ENCODE assay signal across 8 cellular contexts in genomic region chr9:131738293-131738692, GRCh38. TPM values are rescaled to one million over a fixed set of nuclear protein-coding genes. Genes with fewer than 3 reads are reported as not detected.
DNase-seq lines count a peak whose midpoint lies in the region; ATAC-seq and TF ChIP-seq lines count a peak whose summit lies in the region.

No MANE protein-coding gene starts in this region.

- H3K4me1 Mint-ChIP-seq in activated T-cell treated with anti-CD3 and anti-CD28 coated beads, Interleukin-2, amount 50 U/mL, for 72 hours (ENCODE audit: low read depth), result peaks cover 66% of the 10 kb centered on the region
- peaks cover 60% of the 10 kb centered on the region for H3K4me1 Mint-ChIP-seq in activated naive CD8-positive, alpha-beta T cell treated with anti-CD3 and anti-CD28 coated beads for 36 hours

- peak overlapping the region; percentile 94 to 96 for H3K4me3 Mint-ChIP-seq in activated T-cell treated with anti-CD3 and anti-CD28 coated beads, Interleukin-2, amount 50 U/mL, for 72 hours
- H3K4me3 Mint-ChIP-seq in activated naive CD8-positive, alpha-beta T cell treated with anti-CD3 and anti-CD28 coated beads for 36 hours, result peak overlapping the region; percentile 90

- H3K9me3 ChIP-seq in liver (ENCODE audit: control insufficient read depth in 4 of 4, low read length in 3 of 4) (no peaks in the 10 kb centered on the region), thoracic aorta (no peaks in the 10 kb centered on the region)

- TF ChIP-seq CTCF in liver (IDR thresholded peaks at IDR 0.05; ENCODE audit: low read depth, low read length, missing input control) (no peak), thoracic aorta (IDR thresholded peaks at IDR 0.05) (no peak)

- peak overlapping the region; percentile 75 for H3K27ac Mint-ChIP-seq in activated T-cell treated with anti-CD3 and anti-CD28 coated beads, Interleukin-2, amount 50 U/mL, for 72 hours
- peak overlapping the region; percentile 25 for H3K27ac Mint-ChIP-seq in activated naive CD8-positive, alpha-beta T cell treated with anti-CD3 and anti-CD28 coated beads for 36 hours

- H3K36me3 ChIP-seq in liver (ENCODE audit: control insufficient read depth in 4 of 4, insufficient read depth in 3 of 4, low read depth in 1 of 4, low read length in 3 of 4), result no peaks in the 10 kb centered on the region
- no peaks in the 10 kb centered on the region for H3K36me3 ChIP-seq in thoracic aorta

- H3K27me3 ChIP-seq in liver (ENCODE audit: control insufficient read depth in 4 of 4, insufficient read depth in 4 of 4, low read length in 3 of 4) (no peaks in the 10 kb centered on the region), thoracic aorta (replicated peaks; ENCODE audit: insufficient read depth) (no peaks in the 10 kb centered on the region)

- H3K4me3 ChIP-seq in liver (ENCODE audit: low read depth in 1 of 3, low read length in 3 of 3), result peak overlapping the region in 2 of 3 donors; percentile 78 to 84
- H3K4me3 ChIP-seq in thoracic aorta, result peak overlapping the region; percentile 74

- ATAC-seq in activated T-cell treated with anti-CD3 and anti-CD28 coated beads, Interleukin-2, amount 50 U/mL, for 72 hours (replicated peaks in 1 of 2), result no peak
- no peak for ATAC-seq in thoracic aorta (ENCODE audit: insufficient number of reproducible peaks, low FRiP score, low read depth)
- ATAC-seq in GM21576 (IDR thresholded peaks at IDR 0.05; ENCODE audit: unreplicated experiment), result no peak

- peaks cover 25 to 51% (median 43%) of the 10 kb centered on the region in 4 donors for H3K4me1 ChIP-seq in liver (ENCODE audit: control insufficient read depth in 4 of 4, insufficient read depth in 4 of 4, low read length in 3 of 4)
- H3K4me1 ChIP-seq in thoracic aorta (ENCODE audit: control insufficient read depth in 1 of 2, low read depth in 2 of 2), result peaks cover 23 to 54% of the 10 kb centered on the region in 2 donors

- 75% methylated on average over 6 of the region's 6 CpGs for WGBS in liver

- no peaks in the 10 kb centered on the region for H3K9me3 Mint-ChIP-seq in activated T-cell treated with anti-CD3 and anti-CD28 coated beads, Interleukin-2, amount 50 U/mL, for 72 hours
- H3K9me3 Mint-ChIP-seq in activated naive CD8-positive, alpha-beta T cell treated with anti-CD3 and anti-CD28 coated beads for 36 hours, result no peaks in the 10 kb centered on the region

- peaks cover 7 to 15% of the 10 kb centered on the region in 2 donors for H3K36me3 Mint-ChIP-seq in activated T-cell treated with anti-CD3 and anti-CD28 coated beads, Interleukin-2, amount 50 U/mL, for 72 hours (ENCODE audit: insufficient read depth in 2 of 2)
- peaks cover 33% of the 10 kb centered on the region for H3K36me3 Mint-ChIP-seq in activated naive CD8-positive, alpha-beta T cell treated with anti-CD3 and anti-CD28 coated beads for 36 hours

- peak overlapping the region in 1 of 2 donors; percentile 88 for H3K27ac ChIP-seq in liver (ENCODE audit: low read depth in 1 of 2, low read length in 2 of 2)
- H3K27ac ChIP-seq in thoracic aorta, result no peak overlapping the region

- peak overlapping the region; percentile 69 to 92 for H3K9ac ChIP-seq in liver (ENCODE audit: low read depth in 1 of 2, low read length in 2 of 2)

- no peaks in the 10 kb centered on the region for H3K27me3 Mint-ChIP-seq in activated T-cell treated with anti-CD3 and anti-CD28 coated beads, Interleukin-2, amount 50 U/mL, for 72 hours (ENCODE audit: low read depth)
- H3K27me3 Mint-ChIP-seq in activated naive CD8-positive, alpha-beta T cell treated with anti-CD3 and anti-CD28 coated beads for 36 hours, result no peaks in the 10 kb centered on the region

- no peak for DNase-seq in activated T-cell treated with anti-CD3 and anti-CD28 coated beads, Interleukin-2, amount 50 U/mL, for 72 hours
- no peak for DNase-seq in activated T-cell treated with anti-CD3 and anti-CD28 coated beads, Interleukin-2, amount 50 U/mL, for 48 hours
- no peak for DNase-seq in activated naive CD8-positive, alpha-beta T cell treated with anti-CD3 and anti-CD28 coated beads for 36 hours
- DNase-seq in thoracic aorta (ENCODE audit: low spot score), result no peak
- no peak for DNase-seq in midbrain (lab: John Stamatoyannopoulos, UW)
- no peak for DNase-seq in nucleus accumbens (lab: John Stamatoyannopoulos, UW)

- no peak for TF ChIP-seq RAD21 in liver (IDR thresholded peaks at IDR 0.05)

TF ChIP-seq in liver, 16 proteins besides CTCF, POLR2A, EP300 and RAD21:
- TF ChIP-seq SP1 (IDR thresholded peaks at IDR 0.05) (no peak), REST (IDR thresholded peaks at IDR 0.05) (no peak), HNF4G (IDR thresholded peaks at IDR 0.05) (no peak), EGR1 (IDR thresholded peaks at IDR 0.05; ENCODE audit: low read depth in 2 of 2) (no peak), JUND (IDR thresholded peaks at IDR 0.05) (no peak), RXRA (IDR thresholded peaks at IDR 0.05) (no peak), FOXA1 (IDR thresholded peaks at IDR 0.05) (no peak), NR2F2 (IDR thresholded peaks at IDR 0.05) (no peak)
- TF ChIP-seq, protein P1, sequence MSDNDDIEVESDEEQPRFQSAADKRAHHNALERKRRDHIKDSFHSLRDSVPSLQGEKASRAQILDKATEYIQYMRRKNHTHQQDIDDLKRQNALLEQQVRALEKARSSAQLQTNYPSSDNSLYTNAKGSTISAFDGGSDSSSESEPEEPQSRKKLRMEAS (IDR thresholded peaks at IDR 0.05), result no peak
- TF ChIP-seq, protein P2, sequence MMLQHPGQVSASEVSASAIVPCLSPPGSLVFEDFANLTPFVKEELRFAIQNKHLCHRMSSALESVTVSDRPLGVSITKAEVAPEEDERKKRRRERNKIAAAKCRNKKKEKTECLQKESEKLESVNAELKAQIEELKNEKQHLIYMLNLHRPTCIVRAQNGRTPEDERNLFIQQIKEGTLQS (IDR thresholded peaks at IDR 0.05), result no peak
- TF ChIP-seq, protein P3, sequence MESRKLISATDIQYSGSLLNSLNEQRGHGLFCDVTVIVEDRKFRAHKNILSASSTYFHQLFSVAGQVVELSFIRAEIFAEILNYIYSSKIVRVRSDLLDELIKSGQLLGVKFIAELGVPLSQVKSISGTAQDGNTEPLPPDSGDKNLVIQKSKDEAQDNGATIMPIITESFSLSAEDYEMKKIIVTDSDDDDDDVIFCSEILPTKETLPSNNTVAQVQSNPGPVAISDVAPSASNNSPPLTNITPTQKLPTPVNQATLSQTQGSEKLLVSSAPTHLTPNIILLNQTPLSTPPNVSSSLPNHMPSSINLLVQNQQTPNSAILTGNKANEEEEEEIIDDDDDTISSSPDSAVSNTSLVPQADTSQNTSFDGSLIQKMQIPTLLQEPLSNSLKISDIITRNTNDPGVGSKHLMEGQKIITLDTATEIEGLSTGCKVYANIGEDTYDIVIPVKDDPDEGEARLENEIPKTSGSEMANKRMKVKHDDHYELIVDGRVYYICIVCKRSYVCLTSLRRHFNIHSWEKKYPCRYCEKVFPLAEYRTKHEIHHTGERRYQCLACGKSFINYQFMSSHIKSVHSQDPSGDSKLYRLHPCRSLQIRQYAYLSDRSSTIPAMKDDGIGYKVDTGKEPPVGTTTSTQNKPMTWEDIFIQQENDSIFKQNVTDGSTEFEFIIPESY (IDR thresholded peaks at IDR 0.05), result no peak

RNA-seq across cellular contexts. Expression of gene RAPGEF1, which starts 1.6 kb away (rescaled TPM):
- 100 to 1,000 TPM; 170 to 175 TPM for total RNA-seq in activated T-cell treated with anti-CD3 and anti-CD28 coated beads, Interleukin-2, amount 50 U/mL, for 72 hours
- 10 to 100 TPM; 82.3 to 89.0 TPM for total RNA-seq in activated naive CD8-positive, alpha-beta T cell treated with anti-CD3 and anti-CD28 coated beads for 36 hours
- total RNA-seq in liver (10 to 100 TPM; 14.1 to 19.6 TPM), thoracic aorta (10 to 100 TPM; 59.7 to 73.0 TPM)
- 10 to 100 TPM in 1 of 2 donors, 1 to 10 TPM in 1; 5.6 to 19.7 TPM for polyA plus RNA-seq in liver
